Comparison of ENCODE assay signal across 8 cellular contexts in genomic region chr10:102431452-102432124, GRCh38. TPM values are rescaled to one million over a fixed set of nuclear protein-coding genes. Genes with fewer than 3 reads are reported as not detected.
DNase-seq lines count a peak whose midpoint lies in the region; ATAC-seq and TF ChIP-seq lines count a peak whose summit lies in the region.

No MANE protein-coding gene starts in this region.

- H3K27me3 ChIP-seq in CD4-positive, alpha-beta memory T cell (ENCODE audit: insufficient read depth, low read length) = no peaks in the 10 kb centered on the region
- H3K27me3 ChIP-seq in stomach smooth muscle (ENCODE audit: control insufficient read depth in 1 of 2, insufficient read depth in 2 of 2, low read length in 2 of 2) = peaks cover 12 to 14% of the 10 kb centered on the region in 2 donors

- H3K4me1 Mint-ChIP-seq in CD4-positive, alpha-beta memory T cell = peaks cover 22 to 55% (median 35%) of the 10 kb centered on the region in 4 donors
- peaks cover 47 to 59% of the 10 kb centered on the region in 2 donors for H3K4me1 Mint-ChIP-seq in immature natural killer cell

- no peak for TF ChIP-seq EP300 in Ishikawa (IDR thresholded peaks at IDR 0.05; ENCODE audit: borderline replicate concordance)

- H3K4me1 ChIP-seq in CD4-positive, alpha-beta memory T cell (ENCODE audit: insufficient read depth, low read length) = peaks cover 46% of the 10 kb centered on the region
- peaks cover 12% of the 10 kb centered on the region for H3K4me1 ChIP-seq in stomach smooth muscle (ENCODE audit: control insufficient read depth, insufficient read depth, low read length)

- H3K9ac ChIP-seq in stomach smooth muscle (ENCODE audit: low read length in 2 of 2) = peak overlapping the region; percentile 96 to 97

- H3K36me3 Mint-ChIP-seq in CD4-positive, alpha-beta memory T cell = peaks cover 0 to 15% of the 10 kb centered on the region in 2 donors
- peaks cover 0 to 4% (median 0%) of the 10 kb centered on the region in 3 donors for H3K36me3 Mint-ChIP-seq in immature natural killer cell

- H3K4me3 ChIP-seq in CD4-positive, alpha-beta memory T cell (ENCODE audit: low read length in 2 of 2) = peak overlapping the region; percentile 83 to 92
- peak overlapping the region; percentile 97 to 98 for H3K4me3 ChIP-seq in stomach smooth muscle (ENCODE audit: low read length in 2 of 2)

- H3K36me3 ChIP-seq in CD4-positive, alpha-beta memory T cell (ENCODE audit: insufficient read depth, low read length) = no peaks in the 10 kb centered on the region
- H3K36me3 ChIP-seq in stomach smooth muscle (ENCODE audit: control insufficient read depth in 2 of 2, insufficient read depth in 2 of 2, low read length in 2 of 2) = no peaks in the 10 kb centered on the region

- intact Hi-C loops in CD4-positive, alpha-beta memory T cell (cut with micrococcal nuclease) = loop anchor here (1.0 to 5.0 kb wide), 5 partner anchors 10 to 311 kb away; partner anchors contain the start of gene WBP1L

- no peaks in the 10 kb centered on the region for H3K9me3 Mint-ChIP-seq in CD4-positive, alpha-beta memory T cell
- no peaks in the 10 kb centered on the region for H3K9me3 Mint-ChIP-seq in immature natural killer cell

- peak overlapping the region; percentile 66 to 98 (median 91) for H3K27ac Mint-ChIP-seq in CD4-positive, alpha-beta memory T cell
- H3K27ac Mint-ChIP-seq in immature natural killer cell = peak overlapping the region; percentile 64 to 90 (median 88)

- peak overlapping the region; percentile 79 for H3K27ac ChIP-seq in CD4-positive, alpha-beta memory T cell (ENCODE audit: low read depth, low read length)
- peak overlapping the region; percentile 71 for H3K27ac ChIP-seq in stomach smooth muscle (ENCODE audit: low read length)

- no peak for TF ChIP-seq RAD21 in Ishikawa (IDR thresholded peaks at IDR 0.05; ENCODE audit: low read depth)

- POLR2A ChIA-PET in CD4-positive, alpha-beta memory T cell (lab: Charles Lee; ENCODE audit: partially characterized antibody) = interaction anchor here (1.1 to 9.9 kb wide), 10 partner anchors 8 to 211 kb away, joined by 3 to 198 read pairs (median 10); partner anchors contain the start of genes C10orf95, FBXL15, NFKB2 and SUFU

- no peak for DNase-seq in CD4-positive, alpha-beta memory T cell
- DNase-seq in amniotic epithelial cell (ENCODE audit: low read depth) (peak; percentile 19), immature natural killer cell (no peak), DMS79 (lab: John Stamatoyannopoulos, UW) (no peak)

- no peak for ATAC-seq in activated CD4-positive, CD25-positive, alpha-beta regulatory T cell treated with anti-CD3 and anti-CD28 coated beads, Interleukin-2, amount 50 U/mL, for 24 hours
- ATAC-seq in GM18519 (IDR thresholded peaks at IDR 0.05; ENCODE audit: low FRiP score, unreplicated experiment) = no peak

- no peaks in the 10 kb centered on the region for H3K9me3 ChIP-seq in CD4-positive, alpha-beta memory T cell (ENCODE audit: control insufficient read depth in 1 of 2, low read length in 2 of 2)
- H3K9me3 ChIP-seq in stomach smooth muscle (ENCODE audit: control insufficient read depth in 2 of 2, low read length in 2 of 2) = no peaks in the 10 kb centered on the region

- H3K27me3 Mint-ChIP-seq in CD4-positive, alpha-beta memory T cell = no peaks in the 10 kb centered on the region
- peaks cover 5 to 17% (median 14%) of the 10 kb centered on the region in 3 donors for H3K27me3 Mint-ChIP-seq in immature natural killer cell (ENCODE audit: low read depth in 3 of 3)

- H3K4me3 Mint-ChIP-seq in CD4-positive, alpha-beta memory T cell = peak overlapping the region; percentile 90 to 95 (median 94)
- H3K4me3 Mint-ChIP-seq in immature natural killer cell = peak overlapping the region; percentile 91 to 96 (median 91)

- CTCF ChIA-PET in CD4-positive, alpha-beta memory T cell (lab: Charles Lee; ENCODE audit: partially characterized antibody) = interaction anchor here (1.0 to 5.9 kb wide), 6 partner anchors 9 to 71 kb away, joined by 3 to 42 read pairs (median 11); partner anchors contain the start of genes ACTR1A, C10orf95 and FBXL15

TF ChIP-seq in Ishikawa, 13 proteins besides CTCF, POLR2A, EP300 and RAD21:
- TF ChIP-seq MAX (IDR thresholded peaks at IDR 0.05) (peak; percentile 70; the same call in 1 of the 2 replicates), YY1 (IDR thresholded peaks at IDR 0.05; ENCODE audit: low read depth) (no peak)

RNA-seq across cellular contexts. Expression of gene CUEDC2, which starts 0.8 kb away (rescaled TPM):
- 10 to 100 TPM; 27.2 to 30.8 TPM for total RNA-seq in CD4-positive, alpha-beta memory T cell
- polyA plus RNA-seq in CD4-positive, alpha-beta memory T cell = 10 to 100 TPM; 52.0 to 57.5 TPM
- 10 to 100 TPM; 61.8 to 65.3 (median 63.3) TPM for polyA plus RNA-seq in immature natural killer cell

RNA-seq across cellular contexts. Expression of gene FBXL15, which starts 11.0 kb away (rescaled TPM):
- total RNA-seq in CD4-positive, alpha-beta memory T cell = 10 to 100 TPM; 21.1 to 24.1 TPM
- 10 to 100 TPM; 27.5 to 44.5 TPM for polyA plus RNA-seq in CD4-positive, alpha-beta memory T cell
- polyA plus RNA-seq in immature natural killer cell = 10 to 100 TPM; 39.5 to 43.9 (median 39.7) TPM

RNA-seq across cellular contexts. Expression of gene PSD, which starts 13.0 kb away (rescaled TPM):
- 1 to 10 TPM; 4.9 to 5.4 TPM for total RNA-seq in CD4-positive, alpha-beta memory T cell
- polyA plus RNA-seq in CD4-positive, alpha-beta memory T cell = 1 to 10 TPM; 2.1 to 2.7 TPM
- 1 to 10 TPM; 1.2 to 2.2 (median 2.0) TPM for polyA plus RNA-seq in immature natural killer cell

RNA-seq across cellular contexts. Expression of gene C10orf95, which starts 19.8 kb away (rescaled TPM):
- total RNA-seq in CD4-positive, alpha-beta memory T cell = 1 to 10 TPM in 1 of 2 experiments, under 1 TPM in 1; 0.89 to 1.6 TPM
- polyA plus RNA-seq in CD4-positive, alpha-beta memory T cell = under 1 TPM; 0.41 to 0.42 TPM
- polyA plus RNA-seq in immature natural killer cell = under 1 TPM; 0.32 to 0.67 (median 0.59) TPM

RNA-seq across cellular contexts. Expression of gene NFKB2, which starts 36.1 kb away (rescaled TPM):
- total RNA-seq in CD4-positive, alpha-beta memory T cell = 100 to 1,000 TPM; 146 to 147 TPM
- polyA plus RNA-seq in CD4-positive, alpha-beta memory T cell = 10 to 100 TPM in 1 of 2 donors, 1 to 10 TPM in 1; 6.6 to 25.2 TPM
- polyA plus RNA-seq in immature natural killer cell = 10 to 100 TPM in 1 of 3 donors, 1 to 10 TPM in 2; 3.6 to 11.4 (median 5.0) TPM
